ENCODE assay signal across 10 cellular contexts in the genomic region with DNA sequence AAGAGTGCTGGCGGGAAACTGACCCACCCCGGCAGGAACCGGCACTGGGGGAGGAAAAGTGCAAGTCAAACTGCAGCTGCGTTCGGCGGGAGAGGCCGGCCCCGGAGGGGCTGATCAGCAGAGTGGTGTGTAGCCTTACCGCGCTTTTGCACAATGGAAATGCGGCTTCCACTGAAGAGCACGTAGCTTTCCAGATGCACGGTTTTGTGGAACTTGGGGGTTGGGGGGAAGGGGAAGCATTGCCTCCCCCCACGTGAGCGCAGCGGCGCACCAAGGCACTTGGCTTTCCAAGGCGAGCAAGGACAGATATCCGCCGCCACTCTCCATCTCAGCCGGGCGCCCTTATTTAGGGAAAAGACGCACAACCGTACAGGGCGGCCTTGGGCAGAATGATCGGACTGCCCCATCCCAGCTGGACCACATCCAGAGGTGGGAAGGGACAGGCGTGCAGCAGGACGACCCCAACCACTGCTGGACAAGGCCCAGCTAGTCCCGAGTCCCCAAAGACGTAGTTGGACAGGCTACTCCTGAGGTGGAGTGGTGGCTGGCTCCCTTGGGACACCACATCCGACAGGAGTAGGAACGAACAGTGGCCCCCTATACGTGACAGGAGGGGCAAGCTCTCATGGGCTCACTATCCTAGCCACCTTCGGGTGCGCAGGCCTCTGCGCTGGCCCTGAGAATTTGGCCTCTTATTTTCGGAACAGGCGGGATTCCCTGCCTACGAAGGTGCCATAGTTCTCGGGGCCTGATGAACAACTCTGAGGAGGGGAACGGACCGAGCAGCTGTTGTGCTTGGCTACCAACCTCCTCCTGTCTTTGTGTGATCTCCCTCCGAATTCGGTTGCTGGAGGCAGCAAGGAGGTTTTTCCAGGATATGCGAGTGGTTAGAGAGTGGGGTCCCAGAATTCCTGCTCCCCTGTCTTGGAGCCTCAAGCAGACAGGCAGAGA. TPM values are rescaled to one million over a fixed set of nuclear protein-coding genes. Genes with fewer than 3 reads are reported as not detected.
DNase-seq lines count a peak whose midpoint lies in the region; ATAC-seq and TF ChIP-seq lines count a peak whose summit lies in the region.
"Had no signal": no experiment of that assay in that cellular context is flagged by ENCODE, and none has a peak within 500 bp of the region (broad histone marks: within the 10 kb centered on the region; RNA-seq: fewer than 3 reads in every experiment).

No MANE protein-coding gene starts in this region.

- TF ChIP-seq CTCF in breast epithelium (IDR thresholded peaks at IDR 0.05) (no peak), MCF 10A (IDR thresholded peaks at IDR 0.05; ENCODE audit: unreplicated experiment) (no peak), tibial artery (IDR thresholded peaks at IDR 0.05) (no peak)

- H3K36me3 Mint-ChIP-seq in MCF 10A (ENCODE audit: insufficient read depth, unreplicated experiment): peaks cover 7% of the 10 kb centered on the region
- H3K36me3 Mint-ChIP-seq in activated T-cell treated with anti-CD3 and anti-CD28 coated beads, Interleukin-2, amount 50 U/mL, for 72 hours (ENCODE audit: insufficient read depth in 2 of 2): no peaks in the 10 kb centered on the region

- intact Hi-C loops in breast epithelium (cut with DNase I; ENCODE audit: low total_unique reads): no loop called here
- intact Hi-C loops in MCF 10A (cut with micrococcal nuclease): loop anchor here (5.0 kb wide), 1 partner anchor 105 kb away; no protein-coding TSS in a partner anchor
- intact Hi-C loops in tibial artery (cut with DNase I; ENCODE audit: low total_unique reads): no loop called here

- H3K27me3 Mint-ChIP-seq in MCF 10A (ENCODE audit: insufficient read depth, unreplicated experiment): peaks cover 90% of the 10 kb centered on the region
- H3K27me3 Mint-ChIP-seq in activated T-cell treated with anti-CD3 and anti-CD28 coated beads, Interleukin-2, amount 50 U/mL, for 72 hours (ENCODE audit: low read depth): peaks cover 72% of the 10 kb centered on the region

- TF ChIP-seq POLR2A in breast epithelium (IDR thresholded peaks at IDR 0.05): no peak

- no peaks in the 10 kb centered on the region for H3K9me3 ChIP-seq in breast epithelium
- no peaks in the 10 kb centered on the region for H3K9me3 ChIP-seq in mucosa of stomach (ENCODE audit: control insufficient read depth, low read length)
- H3K9me3 ChIP-seq in tibial artery: no peaks in the 10 kb centered on the region

- no peak overlapping the region for H3K27ac ChIP-seq in breast epithelium
- no peak overlapping the region for H3K27ac ChIP-seq in tibial artery
- H3K27ac ChIP-seq: PC-9 had no signal

- no peaks in the 10 kb centered on the region for H3K36me3 ChIP-seq in breast epithelium
- no peaks in the 10 kb centered on the region for H3K36me3 ChIP-seq in mucosa of stomach (ENCODE audit: control insufficient read depth, insufficient read depth, low read length)
- no peaks in the 10 kb centered on the region for H3K36me3 ChIP-seq in tibial artery

- POLR2A ChIA-PET in MCF 10A (lab: Yijun Ruan, JAX) (interaction anchor here (0.6 kb wide), 1 partner anchor 494 kb away, joined by 3 read pairs; no protein-coding TSS in a partner anchor), HEK293T (lab: Yijun Ruan, JAX) (no interaction called here)

- peaks cover 10% of the 10 kb centered on the region in 2 donors for H3K4me1 ChIP-seq in breast epithelium
- H3K4me1 ChIP-seq in mucosa of stomach (ENCODE audit: control insufficient read depth, insufficient read depth, low read length): peaks cover 26% of the 10 kb centered on the region
- H3K4me1 ChIP-seq in tibial artery: peaks cover 0 to 54% (median 46%) of the 10 kb centered on the region in 4 donors

- peak overlapping the region; percentile 19 for H3K9ac ChIP-seq in mucosa of stomach (ENCODE audit: low read length)

- H3K4me3 ChIP-seq in breast epithelium (peak overlapping the region in 2 of 3 donors; percentile 35 to 63), mucosa of stomach (ENCODE audit: low read length) (no peak overlapping the region), tibial artery (peak overlapping the region; percentile 14 to 41)
- H3K4me3 ChIP-seq: PC-9 had no signal

- CTCF ChIA-PET in MCF 10A (lab: Yijun Ruan, JAX) (interaction anchor here (0.5 to 3.9 kb wide), 10 partner anchors 13 to 962 kb away, joined by 3 to 23 read pairs (median 4); no protein-coding TSS in a partner anchor), HEK293T (lab: Yijun Ruan, JAX) (interaction anchor here (1.1 to 3.5 kb wide), 3 partner anchors 20 to 47 kb away, joined by 3 to 16 read pairs (median 5); no protein-coding TSS in a partner anchor)

- H3K9me3 Mint-ChIP-seq in MCF 10A (ENCODE audit: unreplicated experiment): no peaks in the 10 kb centered on the region
- H3K9me3 Mint-ChIP-seq in activated T-cell treated with anti-CD3 and anti-CD28 coated beads, Interleukin-2, amount 50 U/mL, for 72 hours: no peaks in the 10 kb centered on the region

- H3K4me3 Mint-ChIP-seq in MCF 10A (ENCODE audit: unreplicated experiment): no peak overlapping the region
- peak overlapping the region; percentile 70 to 72 for H3K4me3 Mint-ChIP-seq in activated T-cell treated with anti-CD3 and anti-CD28 coated beads, Interleukin-2, amount 50 U/mL, for 72 hours

- no peak overlapping the region for H3K27ac Mint-ChIP-seq in MCF 10A (ENCODE audit: low read depth, unreplicated experiment)
- H3K27ac Mint-ChIP-seq in activated T-cell treated with anti-CD3 and anti-CD28 coated beads, Interleukin-2, amount 50 U/mL, for 72 hours: no peak overlapping the region

- BruUV-seq in MCF 10A (replicated peaks; lab: Mats Ljungman, UMichigan): no TSS peak

- no peak for ATAC-seq in activated T-cell treated with anti-CD3 and anti-CD28 coated beads, Interleukin-2, amount 50 U/mL, for 72 hours (replicated peaks in 1 of 2)

- no peak for DNase-seq in breast epithelium (ENCODE audit: low spot score in 2 of 2)
- DNase-seq in MCF 10A (ENCODE audit: unreplicated experiment): no peak
- no peak for DNase-seq in activated T-cell treated with anti-CD3 and anti-CD28 coated beads, Interleukin-2, amount 50 U/mL, for 72 hours
- DNase-seq in tibial artery: no peak
- no peak for DNase-seq in HEK293T (ENCODE audit: extremely low spot score)
- no peak for DNase-seq in NCI-H2196 (lab: John Stamatoyannopoulos, UW; ENCODE audit: unreplicated experiment)
- DNase-seq in NOMO-1 treated with dmso at 0.1 percent for 144 hours (lab: John Stamatoyannopoulos, UW; ENCODE audit: unreplicated experiment): no peak
- DNase-seq: PC-9; stimulated activated CD4-positive, alpha-beta T cell treated with anti-CD3 and anti-CD28 coated beads, Interleukin-2, amount 100 ng/mL, for 48 hours had no signal

- peaks cover 8 to 99% of the 10 kb centered on the region in 2 donors for H3K27me3 ChIP-seq in breast epithelium
- peaks cover 91% of the 10 kb centered on the region for H3K27me3 ChIP-seq in mucosa of stomach (ENCODE audit: control insufficient read depth, insufficient read depth, low read length)
- H3K27me3 ChIP-seq in tibial artery: peaks cover 7 to 100% of the 10 kb centered on the region in 2 donors

- peaks cover 15% of the 10 kb centered on the region for H3K4me1 Mint-ChIP-seq in MCF 10A (ENCODE audit: insufficient read depth, unreplicated experiment)
- H3K4me1 Mint-ChIP-seq in activated T-cell treated with anti-CD3 and anti-CD28 coated beads, Interleukin-2, amount 50 U/mL, for 72 hours (ENCODE audit: low read depth): peaks cover 31% of the 10 kb centered on the region

TF ChIP-seq in HEK293T, 16 proteins besides CTCF, POLR2A, EP300 and RAD21:
- TF ChIP-seq NFRKB (IDR thresholded peaks at IDR 0.05) (no peak), TARDBP (IDR thresholded peaks at IDR 0.05) (no peak), FOXM1 (IDR thresholded peaks at IDR 0.05; ENCODE audit: borderline replicate concordance) (no peak), FOXA1 (IDR thresholded peaks at IDR 0.05) (no peak)

RNA-seq across cellular contexts. Expression of gene FEV, which starts 2.4 kb away (rescaled TPM):
- total RNA-seq in breast epithelium (not detected), MCF 10A (2022) (not detected in 2 replicates)
- not detected for total RNA-seq in activated T-cell treated with anti-CD3 and anti-CD28 coated beads, Interleukin-2, amount 50 U/mL, for 72 hours
- total RNA-seq: PC-9 had no signal

RNA-seq across cellular contexts. Expression of gene CRYBA2, which starts 10.6 kb away (rescaled TPM):
- total RNA-seq in breast epithelium (not detected), MCF 10A (2022) (not detected in 2 replicates)
- total RNA-seq in activated T-cell treated with anti-CD3 and anti-CD28 coated beads, Interleukin-2, amount 50 U/mL, for 72 hours: not detected
- total RNA-seq: PC-9 had no signal

RNA-seq across cellular contexts. Expression of gene CDK5R2, which starts 23.1 kb away (rescaled TPM):
- not detected for total RNA-seq in breast epithelium
- total RNA-seq in MCF 10A (2022): not detected in 2 replicates
- not detected for total RNA-seq in activated T-cell treated with anti-CD3 and anti-CD28 coated beads, Interleukin-2, amount 50 U/mL, for 72 hours

RNA-seq across cellular contexts. Expression of gene CFAP65, which starts 58.7 kb away (rescaled TPM):
- total RNA-seq in breast epithelium (under 1 TPM in 1 of 3 donors, not detected in 2; 0.33 TPM), MCF 10A (2022) (not detected in 2 replicates)
- not detected for total RNA-seq in activated T-cell treated with anti-CD3 and anti-CD28 coated beads, Interleukin-2, amount 50 U/mL, for 72 hours
- total RNA-seq: PC-9 had no signal
